28 cellular contexts compared by ENCODE assay signal in the genomic region with DNA sequence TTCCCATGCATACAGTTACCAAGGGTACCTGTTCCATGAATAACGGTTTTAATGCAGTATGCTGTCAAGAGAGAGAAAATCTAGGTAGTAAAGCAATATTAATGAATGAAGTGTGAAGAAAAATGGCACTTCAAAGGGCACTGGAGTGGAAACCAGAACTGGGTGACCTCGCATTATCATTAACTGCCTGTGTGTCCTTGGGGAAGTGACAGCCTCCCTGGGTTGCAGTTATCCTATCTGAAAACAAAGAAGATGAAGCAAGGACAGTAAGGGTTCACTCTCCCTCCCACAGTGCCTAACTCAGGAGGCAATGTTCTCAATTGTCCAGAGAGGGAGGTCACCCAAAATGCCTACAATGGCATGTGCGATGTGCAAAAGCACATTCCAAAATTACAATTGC.
"Had no signal": no experiment of that assay in that cellular context is flagged by ENCODE, and none has a peak within 500 bp of the region (broad histone marks: within the 10 kb centered on the region; RNA-seq: fewer than 3 reads in every experiment).

No MANE protein-coding gene starts in this region.

- H3K4me3 ChIP-seq: colonic mucosa, dorsolateral prefrontal cortex, gastrocnemius medialis, left ventricle myocardium inferior, ovary, psoas muscle, right atrium auricular region, thyroid gland, upper lobe of right lung had no signal

- H3K4me3 Mint-ChIP-seq: activated CD4-positive, alpha-beta T cell treated with anti-CD3 and anti-CD28 coated beads, Interleukin-2, amount 10 ng/mL, durations not matched to agents 7 days and 5 days; activated CD8-positive, alpha-beta T cell treated with anti-CD3 and anti-CD28 coated beads for 36 hours; activated naive CD8-positive, alpha-beta T cell treated with anti-CD3 and anti-CD28 coated beads, Interleukin-2, amount 10 ng/mL, durations not matched to agents 7 days and 5 days; activated T-helper 17 cell treated with anti-CD3 and anti-CD28 coated beads, Interleukin-2, amount 50 U/mL, for 72 hours; effector memory CD8-positive, alpha-beta T cell; natural killer cell treated with Interleukin-12 subunit alpha and Interleukin-12 subunit beta and Interleukin-15 and Interleukin-18, amount 100 ng/mL, for 72 hours; stimulated activated naive CD8-positive, alpha-beta T cell treated with anti-CD3 and anti-CD28 coated beads, Interleukin-15, Interleukin-2, amounts not matched to agents 100 ng/mL and 50 ng/mL, for 24 hours had no signal

- H3K27me3 Mint-ChIP-seq: activated CD4-positive, alpha-beta T cell treated with anti-CD3 and anti-CD28 coated beads, Interleukin-2, amount 10 ng/mL, durations not matched to agents 7 days and 5 days; activated CD8-positive, alpha-beta T cell treated with anti-CD3 and anti-CD28 coated beads for 36 hours; activated naive CD8-positive, alpha-beta T cell treated with anti-CD3 and anti-CD28 coated beads, Interleukin-2, amount 10 ng/mL, durations not matched to agents 7 days and 5 days; activated T-helper 17 cell treated with anti-CD3 and anti-CD28 coated beads, Interleukin-2, amount 50 U/mL, for 72 hours; effector memory CD8-positive, alpha-beta T cell; natural killer cell treated with Interleukin-12 subunit alpha and Interleukin-12 subunit beta and Interleukin-15 and Interleukin-18, amount 100 ng/mL, for 72 hours; stimulated activated naive CD8-positive, alpha-beta T cell treated with anti-CD3 and anti-CD28 coated beads, Interleukin-15, Interleukin-2, amounts not matched to agents 100 ng/mL and 50 ng/mL, for 24 hours had no signal

- DNase-seq: activated CD4-positive, alpha-beta T cell treated with anti-CD3 and anti-CD28 coated beads, Interleukin-2, amount 10 ng/mL, durations not matched to agents 7 days and 5 days; activated CD8-positive, alpha-beta T cell treated with anti-CD3 and anti-CD28 coated beads for 36 hours; activated naive CD4-positive, alpha-beta T cell treated with Interleukin-2 at 50 U/mL for 16 hours; activated naive CD8-positive, alpha-beta T cell treated with anti-CD3 and anti-CD28 coated beads, Interleukin-2, amount 10 ng/mL, durations not matched to agents 7 days and 5 days; activated T-cell treated with anti-CD3 and anti-CD28 coated beads, Interleukin-2, amount 50 U/mL, for 1 hour; amygdala; colonic mucosa; dorsolateral prefrontal cortex; effector memory CD8-positive, alpha-beta T cell; gastrocnemius medialis; hippocampal formation; kidney glomerular epithelial cell; left ventricle myocardium inferior; mammary epithelial cell; midbrain; ovary; psoas muscle; stimulated activated CD4-positive, alpha-beta T cell treated with anti-CD3 and anti-CD28 coated beads, Interleukin-1b, Interleukin-23, amount 100 ng/mL, for 48 hours; substantia nigra; T-helper 9 cell; thyroid gland; upper lobe of right lung had no signal

- ATAC-seq: activated CD8-positive, alpha-beta T cell treated with anti-CD3 and anti-CD28 coated beads for 36 hours; activated T-helper 17 cell treated with anti-CD3 and anti-CD28 coated beads, Interleukin-2, amount 50 U/mL, for 72 hours; effector memory CD8-positive, alpha-beta T cell; esophagus mucosa; gastrocnemius medialis; natural killer cell treated with Interleukin-12 subunit alpha and Interleukin-12 subunit beta and Interleukin-15 and Interleukin-18, amount 100 ng/mL, for 72 hours; psoas muscle; upper lobe of right lung had no signal

- H3K27ac ChIP-seq: colonic mucosa, dorsolateral prefrontal cortex, gastrocnemius medialis, left ventricle myocardium inferior, neutrophil, ovary, psoas muscle, right atrium auricular region, thyroid gland, upper lobe of right lung had no signal

- H3K27ac Mint-ChIP-seq: activated CD4-positive, alpha-beta T cell treated with anti-CD3 and anti-CD28 coated beads, Interleukin-2, amount 10 ng/mL, durations not matched to agents 7 days and 5 days; activated CD8-positive, alpha-beta T cell treated with anti-CD3 and anti-CD28 coated beads for 36 hours; activated naive CD8-positive, alpha-beta T cell treated with anti-CD3 and anti-CD28 coated beads, Interleukin-2, amount 10 ng/mL, durations not matched to agents 7 days and 5 days; effector memory CD8-positive, alpha-beta T cell; natural killer cell treated with Interleukin-12 subunit alpha and Interleukin-12 subunit beta and Interleukin-15 and Interleukin-18, amount 100 ng/mL, for 72 hours; stimulated activated naive CD8-positive, alpha-beta T cell treated with anti-CD3 and anti-CD28 coated beads, Interleukin-15, Interleukin-2, amounts not matched to agents 100 ng/mL and 50 ng/mL, for 24 hours had no signal

- H3K4me1 ChIP-seq: colonic mucosa, gastrocnemius medialis, psoas muscle, right atrium auricular region, thyroid gland, upper lobe of right lung had no signal

- H3K9me3 ChIP-seq: gastrocnemius medialis, ovary, thyroid gland had no signal

- H3K27me3 ChIP-seq: colonic mucosa, dorsolateral prefrontal cortex, gastrocnemius medialis, neutrophil, ovary, right atrium auricular region, thyroid gland, upper lobe of right lung had no signal

- H3K36me3 ChIP-seq: ovary had no signal
